27 cellular contexts compared by ENCODE assay signal in the genomic region with DNA sequence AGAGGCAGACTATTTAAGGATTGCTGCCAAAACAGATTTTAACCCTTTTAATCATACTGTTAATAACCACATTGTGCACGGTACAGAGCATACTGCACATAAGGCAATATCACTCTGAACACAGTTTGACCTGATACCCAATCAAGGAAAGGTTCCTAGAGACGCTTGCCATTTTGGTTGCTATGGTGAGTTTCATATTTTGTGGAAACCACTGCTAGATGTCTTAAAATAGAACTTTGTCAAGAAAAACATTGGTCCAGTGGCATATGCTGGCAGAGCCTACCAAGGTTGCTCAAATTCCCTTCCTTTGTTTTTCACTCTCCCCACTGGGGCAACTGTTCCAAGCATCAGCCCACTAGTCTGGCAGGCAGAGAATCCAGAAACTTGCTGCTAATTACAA.
DNase-seq lines count a peak whose midpoint lies in the region; ATAC-seq, FAIRE-seq and TF ChIP-seq lines count a peak whose summit lies in the region.
"Had no signal": no experiment of that assay in that cellular context is flagged by ENCODE, and none has a peak within 500 bp of the region (broad histone marks: within the 10 kb centered on the region; RNA-seq: fewer than 3 reads in every experiment).

No MANE protein-coding gene starts in this region.

- TF ChIP-seq EP300 in A549 (IDR thresholded peaks at IDR 0.05) = no peak

- peaks cover 45% of the 10 kb centered on the region for H3K4me1 ChIP-seq in A549
- H3K4me1 ChIP-seq: BLaER1 treated with 17β-estradiol and CSF1 and Interleukin-3, amounts not matched to agents 10 nM and 100 nM; heart right ventricle; parathyroid adenoma; SJSA1 had no signal

- H3K4me3 ChIP-seq in A549 = no peak overlapping the region
- H3K4me3 ChIP-seq: BLaER1 treated with 17β-estradiol and CSF1 and Interleukin-3, amounts not matched to agents 10 nM and 100 nM; GM23338; heart right ventricle; SJSA1 had no signal

- peaks cover 2% of the 10 kb centered on the region for H3K4me1 Mint-ChIP-seq in activated CD8-positive, alpha-beta T cell treated with anti-CD3 and anti-CD28 coated beads for 36 hours (ENCODE audit: low read depth)
- peaks cover 6% of the 10 kb centered on the region for H3K4me1 Mint-ChIP-seq in activated naive CD8-positive, alpha-beta T cell treated with anti-CD3 and anti-CD28 coated beads, Interleukin-2, amount 50 U/mL, for 24 hours
- H3K4me1 Mint-ChIP-seq: GM23338; naive thymus-derived CD8-positive, alpha-beta T cell; T-helper 17 cell had no signal

- H3K9me3 Mint-ChIP-seq in activated CD8-positive, alpha-beta T cell treated with anti-CD3 and anti-CD28 coated beads for 36 hours = no peaks in the 10 kb centered on the region
- no peaks in the 10 kb centered on the region for H3K9me3 Mint-ChIP-seq in activated naive CD8-positive, alpha-beta T cell treated with anti-CD3 and anti-CD28 coated beads, Interleukin-2, amount 50 U/mL, for 24 hours
- H3K9me3 Mint-ChIP-seq: GM23338; naive thymus-derived CD8-positive, alpha-beta T cell had no signal

- H3K36me3 Mint-ChIP-seq in activated CD8-positive, alpha-beta T cell treated with anti-CD3 and anti-CD28 coated beads for 36 hours (ENCODE audit: low read depth) = no peaks in the 10 kb centered on the region
- H3K36me3 Mint-ChIP-seq in activated naive CD8-positive, alpha-beta T cell treated with anti-CD3 and anti-CD28 coated beads, Interleukin-2, amount 50 U/mL, for 24 hours (ENCODE audit: low read depth) = no peaks in the 10 kb centered on the region
- H3K36me3 Mint-ChIP-seq: naive thymus-derived CD8-positive, alpha-beta T cell had no signal

- DNase-seq in A549 (ENCODE audit: low read depth in 1 of 2, low spot score in 1 of 2) = peak in 1 of 2 experiments; percentile 45
- DNase-seq in NCI-H1105 treated with DMSO at 0.1 percent for 48 hours (lab: John Stamatoyannopoulos, UW) = peak; percentile 100
- peak; percentile 91 for DNase-seq in NCI-H69 (lab: John Stamatoyannopoulos, UW)
- DNase-seq in fibroblast of peridontal ligament (ENCODE audit: extremely low read depth) = peak; percentile 65
- no peak for DNase-seq in activated CD8-positive, alpha-beta T cell treated with anti-CD3 and anti-CD28 coated beads for 36 hours
- DNase-seq in activated naive CD8-positive, alpha-beta T cell treated with anti-CD3 and anti-CD28 coated beads, Interleukin-2, amount 50 U/mL, for 24 hours = no peak
- no peak for DNase-seq in amniotic stem cell (lab: John Stamatoyannopoulos, UW)
- DNase-seq: activated CD4-positive, alpha-beta T cell treated with anti-CD3 and anti-CD28 coated beads for 36 hours; activated naive CD4-positive, alpha-beta T cell treated with anti-CD3 and anti-CD28 coated beads, Interleukin-2, amount 50 U/mL, for 16 hours; cortex of kidney; EL; heart right ventricle; naive thymus-derived CD8-positive, alpha-beta T cell; NCI-H1092 treated with DMSO at 0.1 percent for 48 hours; NCI-H226; stimulated activated CD4-positive, alpha-beta T cell treated with anti-CD3 and anti-CD28 coated beads, Interleukin-15, amount 100 ng/mL, for 24 hours; stimulated activated CD8-positive, alpha-beta memory T cell treated with anti-CD3 and anti-CD28 coated beads, Interleukin-4, amount 100 ng/mL, for 48 hours; T-helper 17 cell had no signal

- H3K9me3 ChIP-seq in A549 = no peaks in the 10 kb centered on the region
- H3K9me3 ChIP-seq: BLaER1 treated with 17β-estradiol and CSF1 and Interleukin-3, amounts not matched to agents 10 nM and 100 nM; heart right ventricle; SJSA1 had no signal

- WGBS in A549 (ENCODE audit: missing lambda C conversion rate) = 17% methylated on average over 2 of the region's 2 CpGs

- intact Hi-C loops in activated CD8-positive, alpha-beta T cell treated with anti-CD3 and anti-CD28 coated beads for 36 hours (cut with micrococcal nuclease) = no loop called here

- TF ChIP-seq RAD21 in A549 (conservative IDR thresholded peaks at IDR 0.05 in 1 of 2, IDR thresholded peaks at IDR 0.05 in 1 of 2) = no peak

- no peak for TF ChIP-seq POLR2A in A549 (IDR thresholded peaks at IDR 0.05; ENCODE audit: low read length)

- peak overlapping the region; percentile 97 for H3K4me2 ChIP-seq in A549
- H3K4me2 ChIP-seq: BLaER1 treated with 17β-estradiol and CSF1 and Interleukin-3, amounts not matched to agents 10 nM and 100 nM; GM23338 had no signal

- H3K27me3 Mint-ChIP-seq in activated CD8-positive, alpha-beta T cell treated with anti-CD3 and anti-CD28 coated beads for 36 hours = peaks cover 8% of the 10 kb centered on the region
- peaks cover 13% of the 10 kb centered on the region for H3K27me3 Mint-ChIP-seq in activated naive CD8-positive, alpha-beta T cell treated with anti-CD3 and anti-CD28 coated beads, Interleukin-2, amount 50 U/mL, for 24 hours

- FAIRE-seq in A549 (lab: Jason Lieb, UNC) = no peak
- FAIRE-seq: endometrium, RCC 7860 had no signal

- ATAC-seq in A549 (peak; percentile 64 to 72; a peak in 5 of 6 replicates), HG03354 (IDR thresholded peaks at IDR 0.05; ENCODE audit: poor library complexity, severe bottlenecking, unreplicated experiment) (no peak)
- no peak for ATAC-seq in activated CD8-positive, alpha-beta T cell treated with anti-CD3 and anti-CD28 coated beads for 36 hours
- no peak for ATAC-seq in activated naive CD8-positive, alpha-beta T cell treated with anti-CD3 and anti-CD28 coated beads, Interleukin-2, amount 50 U/mL, for 24 hours
- ATAC-seq: activated CD4-positive, alpha-beta T cell treated with anti-CD3 and anti-CD28 coated beads for 36 hours; GM23338; heart right ventricle; left lobe of liver; naive thymus-derived CD8-positive, alpha-beta T cell; sciatic nerve; T-helper 17 cell had no signal

- CTCF ChIA-PET in A549 (lab: Yijun Ruan, JAX) = no interaction called here
- CTCF ChIA-PET in activated CD8-positive, alpha-beta T cell treated with anti-CD3 and anti-CD28 coated beads for 36 hours (lab: Charles Lee) = no interaction called here

- H3K4me3 Mint-ChIP-seq in activated CD8-positive, alpha-beta T cell treated with anti-CD3 and anti-CD28 coated beads for 36 hours = no peak overlapping the region
- H3K4me3 Mint-ChIP-seq in activated naive CD8-positive, alpha-beta T cell treated with anti-CD3 and anti-CD28 coated beads, Interleukin-2, amount 50 U/mL, for 24 hours = no peak overlapping the region
- H3K4me3 Mint-ChIP-seq: activated CD4-positive, alpha-beta T cell treated with anti-CD3 and anti-CD28 coated beads for 36 hours; GM23338; naive thymus-derived CD8-positive, alpha-beta T cell; T-helper 17 cell had no signal

- TF ChIP-seq CTCF in A549 (IDR thresholded peaks at IDR 0.05) = no peak
- no peak for TF ChIP-seq CTCF in activated CD8-positive, alpha-beta T cell treated with anti-CD3 and anti-CD28 coated beads for 36 hours (IDR thresholded peaks at IDR 0.05)

- H3K27ac Mint-ChIP-seq in activated CD8-positive, alpha-beta T cell treated with anti-CD3 and anti-CD28 coated beads for 36 hours = no peak overlapping the region
- no peak overlapping the region for H3K27ac Mint-ChIP-seq in activated naive CD8-positive, alpha-beta T cell treated with anti-CD3 and anti-CD28 coated beads, Interleukin-2, amount 50 U/mL, for 24 hours
- H3K27ac Mint-ChIP-seq: activated CD4-positive, alpha-beta T cell treated with anti-CD3 and anti-CD28 coated beads for 36 hours; GM23338; naive thymus-derived CD8-positive, alpha-beta T cell; T-helper 17 cell had no signal

- H3K27ac ChIP-seq in A549 = peak overlapping the region; percentile 17 to 75; a peak in 4 of 6 replicates
- H3K27ac ChIP-seq: BLaER1 treated with 17β-estradiol and CSF1 and Interleukin-3, amounts not matched to agents 10 nM and 100 nM; heart right ventricle; parathyroid adenoma; SJSA1 had no signal

- POLR2A ChIA-PET in A549 (lab: Yijun Ruan, JAX) = no interaction called here
- POLR2A ChIA-PET in activated CD8-positive, alpha-beta T cell treated with anti-CD3 and anti-CD28 coated beads for 36 hours (lab: Charles Lee) = no interaction called here

TF ChIP-seq in A549, 52 proteins besides CTCF, POLR2A, EP300 and RAD21:
- TF ChIP-seq, protein P1, sequence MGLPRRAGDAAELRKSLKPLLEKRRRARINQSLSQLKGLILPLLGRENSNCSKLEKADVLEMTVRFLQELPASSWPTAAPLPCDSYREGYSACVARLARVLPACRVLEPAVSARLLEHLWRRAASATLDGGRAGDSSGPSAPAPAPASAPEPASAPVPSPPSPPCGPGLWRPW (IDR thresholded peaks at IDR 0.05) = no peak
- TF ChIP-seq CEBPB (IDR thresholded peaks at IDR 0.05) (0 out of 4 replicates have a peak, but pooled peaks of 1 of the 2 experiments have one; percentile 2), HOXB13 (CRISPR knock-in tag; IDR thresholded peaks at IDR 0.05; ENCODE audit: low read depth) (no peak), CHD4 (IDR thresholded peaks at IDR 0.05; ENCODE audit: borderline replicate concordance) (no peak), RARB (CRISPR knock-in tag; IDR thresholded peaks at IDR 0.05) (no peak)
- TF ChIP-seq, protein P2, sequence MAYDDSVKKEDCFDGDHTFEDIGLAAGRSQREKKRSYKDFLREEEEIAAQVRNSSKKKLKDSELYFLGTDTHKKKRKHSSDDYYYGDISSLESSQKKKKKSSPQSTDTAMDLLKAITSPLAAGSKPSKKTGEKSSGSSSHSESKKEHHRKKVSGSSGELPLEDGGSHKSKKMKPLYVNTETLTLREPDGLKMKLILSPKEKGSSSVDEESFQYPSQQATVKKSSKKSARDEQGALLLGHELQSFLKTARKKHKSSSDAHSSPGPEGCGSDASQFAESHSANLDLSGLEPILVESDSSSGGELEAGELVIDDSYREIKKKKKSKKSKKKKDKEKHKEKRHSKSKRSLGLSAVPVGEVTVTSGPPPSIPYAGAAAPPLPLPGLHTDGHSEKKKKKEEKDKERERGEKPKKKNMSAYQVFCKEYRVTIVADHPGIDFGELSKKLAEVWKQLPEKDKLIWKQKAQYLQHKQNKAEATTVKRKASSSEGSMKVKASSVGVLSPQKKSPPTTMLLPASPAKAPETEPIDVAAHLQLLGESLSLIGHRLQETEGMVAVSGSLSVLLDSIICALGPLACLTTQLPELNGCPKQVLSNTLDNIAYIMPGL (CRISPR knock-in tag; IDR thresholded peaks at IDR 0.05; ENCODE audit: borderline replicate concordance) = no peak

Comparison
In these comparisons a context has a peak if more than half of its experiments do, and no peak if none do; other contexts are left out.
1. ATAC-seq: peak in A549 (2 of 2); none in HG03354 (single experiment), activated CD8-positive, alpha-beta T cell treated with anti-CD3 and anti-CD28 coated beads for 36 hours (single experiment) and activated naive CD8-positive, alpha-beta T cell treated with anti-CD3 and anti-CD28 coated beads, Interleukin-2, amount 50 U/mL, for 24 hours (single experiment).
2. DNase-seq: peak in NCI-H1105 treated with DMSO at 0.1 percent for 48 hours (single experiment), NCI-H69 (single experiment) and fibroblast of peridontal ligament (single experiment); none in activated CD8-positive, alpha-beta T cell treated with anti-CD3 and anti-CD28 coated beads for 36 hours (single experiment), activated naive CD8-positive, alpha-beta T cell treated with anti-CD3 and anti-CD28 coated beads, Interleukin-2, amount 50 U/mL, for 24 hours (single experiment) and amniotic stem cell (single experiment).